ENCODE assay signal across 28 cellular contexts in the genomic region with DNA sequence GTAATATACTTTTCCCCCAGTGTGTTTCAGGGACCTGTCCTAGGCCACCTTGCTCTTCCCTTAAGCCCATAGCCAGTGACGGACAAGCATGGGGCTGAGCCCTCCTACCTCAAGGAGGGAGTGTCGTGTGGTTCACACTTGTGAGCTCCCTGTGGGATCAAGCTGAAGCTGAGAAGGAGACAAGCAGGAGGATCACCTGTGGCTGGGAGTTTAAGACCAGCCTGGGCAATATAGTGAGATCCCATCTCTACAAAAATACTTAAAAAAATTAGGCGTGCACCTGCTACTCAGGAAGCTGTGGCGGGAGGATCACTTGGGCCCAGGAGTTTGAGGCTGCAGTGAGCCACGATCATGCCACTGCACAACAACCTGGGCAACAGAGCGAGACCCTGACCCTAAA.
"Had no signal": no experiment of that assay in that cellular context is flagged by ENCODE, and none has a peak within 500 bp of the region (broad histone marks: within the 10 kb centered on the region; RNA-seq: fewer than 3 reads in every experiment).

No MANE protein-coding gene starts in this region.

- DNase-seq: activated CD4-positive, alpha-beta memory T cell treated with anti-CD3 and anti-CD28 coated beads for 36 hours; activated CD4-positive, alpha-beta T cell treated with anti-CD3 and anti-CD28 coated beads for 1 hour; activated CD4-positive, alpha-beta T cell treated with anti-CD3 and anti-CD28 coated beads for 48 hours; activated CD8-positive, alpha-beta memory T cell treated with anti-CD3 and anti-CD28 coated beads, Interleukin-2, amount 10 ng/mL, durations not matched to agents 7 days and 5 days; activated CD8-positive, alpha-beta memory T cell treated with anti-CD3 and anti-CD28 coated beads, Interleukin-2, amount 50 U/mL, for 4 hours; activated CD8-positive, alpha-beta T cell treated with anti-CD3 and anti-CD28 coated beads, Interleukin-2, amount 10 ng/mL, durations not matched to agents 7 days and 5 days; activated gamma-delta T cell; activated naive CD4-positive, alpha-beta T cell; activated naive CD4-positive, alpha-beta T cell treated with anti-CD3 and anti-CD28 coated beads, Interleukin-2, amount 50 U/mL, for 16 hours; activated T-cell treated with anti-CD3 and anti-CD28 coated beads, Interleukin-2, amount 50 U/mL, for 48 hours; amniotic stem cell; anterior cingulate cortex; brain microvascular endothelial cell; dorsolateral prefrontal cortex; effector memory CD4-positive, alpha-beta T cell; endodermal cell; erythroblast; foreskin keratinocyte; gastrocnemius medialis; glutamatergic neuron; heart left ventricle; T-helper 2 cell had no signal

- H3K4me1 Mint-ChIP-seq: endodermal cell had no signal

- H3K27me3 Mint-ChIP-seq: activated CD4-positive, alpha-beta memory T cell treated with anti-CD3 and anti-CD28 coated beads for 36 hours; activated CD8-positive, alpha-beta memory T cell treated with anti-CD3 and anti-CD28 coated beads, Interleukin-2, amount 10 ng/mL, durations not matched to agents 7 days and 5 days; activated naive CD8-positive, alpha-beta T cell; central memory CD8-positive, alpha-beta T cell; dendritic cell treated with granulocyte-macrophage colony-stimulating factor and Interleukin-4, amounts not matched to agents 40 ng/mL and 50 ng/mL, for 4 days had no signal

- H3K4me3 ChIP-seq: coronary artery, dorsolateral prefrontal cortex, esophagus muscularis mucosa, gastrocnemius medialis, heart left ventricle had no signal

- H3K27me3 ChIP-seq: brain microvascular endothelial cell, dorsolateral prefrontal cortex, esophagus muscularis mucosa, foreskin keratinocyte, gastrocnemius medialis, heart left ventricle had no signal

- H3K9me3 Mint-ChIP-seq: activated CD4-positive, alpha-beta memory T cell treated with anti-CD3 and anti-CD28 coated beads for 36 hours; central memory CD8-positive, alpha-beta T cell; dendritic cell treated with granulocyte-macrophage colony-stimulating factor and Interleukin-4, amounts not matched to agents 40 ng/mL and 50 ng/mL, for 4 days had no signal

- H3K4me3 Mint-ChIP-seq: activated CD4-positive, alpha-beta memory T cell treated with anti-CD3 and anti-CD28 coated beads for 36 hours; activated CD8-positive, alpha-beta memory T cell treated with anti-CD3 and anti-CD28 coated beads, Interleukin-2, amount 10 ng/mL, durations not matched to agents 7 days and 5 days; activated CD8-positive, alpha-beta T cell treated with anti-CD3 and anti-CD28 coated beads, Interleukin-2, amount 10 ng/mL, durations not matched to agents 7 days and 5 days; activated naive CD8-positive, alpha-beta T cell; central memory CD8-positive, alpha-beta T cell; dendritic cell treated with granulocyte-macrophage colony-stimulating factor and Interleukin-4, amounts not matched to agents 40 ng/mL and 50 ng/mL, for 4 days; endodermal cell had no signal

- H3K27ac ChIP-seq: brain microvascular endothelial cell, coronary artery, esophagus muscularis mucosa, foreskin keratinocyte, gastrocnemius medialis, heart left ventricle had no signal

- H3K4me1 ChIP-seq: esophagus muscularis mucosa, foreskin keratinocyte, gastrocnemius medialis had no signal

- H3K27ac Mint-ChIP-seq: activated CD4-positive, alpha-beta memory T cell treated with anti-CD3 and anti-CD28 coated beads for 36 hours; activated CD8-positive, alpha-beta memory T cell treated with anti-CD3 and anti-CD28 coated beads, Interleukin-2, amount 10 ng/mL, durations not matched to agents 7 days and 5 days; activated CD8-positive, alpha-beta T cell treated with anti-CD3 and anti-CD28 coated beads, Interleukin-2, amount 10 ng/mL, durations not matched to agents 7 days and 5 days; activated naive CD8-positive, alpha-beta T cell; endodermal cell had no signal

- ATAC-seq: activated CD8-positive, alpha-beta memory T cell treated with anti-CD3 and anti-CD28 coated beads, Interleukin-2, amount 10 ng/mL, durations not matched to agents 7 days and 5 days; activated CD8-positive, alpha-beta T cell treated with anti-CD3 and anti-CD28 coated beads, Interleukin-2, amount 10 ng/mL, durations not matched to agents 7 days and 5 days; foreskin keratinocyte; gastrocnemius medialis; heart left ventricle had no signal

- FAIRE-seq: astrocyte had no signal

- H3K9me3 ChIP-seq: esophagus muscularis mucosa, gastrocnemius medialis, heart left ventricle had no signal
